ENCODE assay signal across 25 cellular contexts in genomic region chr11:79088967-79089366, GRCh38.
DNase-seq lines count a peak whose midpoint lies in the region; ATAC-seq, FAIRE-seq and TF ChIP-seq lines count a peak whose summit lies in the region.
"Had no signal": no experiment of that assay in that cellular context is flagged by ENCODE, and none has a peak within 500 bp of the region (broad histone marks: within the 10 kb centered on the region; RNA-seq: fewer than 3 reads in every experiment).

No MANE protein-coding gene starts in this region.

- no peak overlapping the region for H3K9ac ChIP-seq in HUES64 (ENCODE audit: low read depth, low read length)
- H3K9ac ChIP-seq: parathyroid adenoma had no signal

- no peak for TF ChIP-seq EP300 in A549 (IDR thresholded peaks at IDR 0.05)

- DNase-seq in A549 (ENCODE audit: low read depth in 1 of 2, low spot score in 1 of 2), result no peak
- peak; percentile 73 for DNase-seq in ecto neural progenitor cell (ENCODE audit: low spot score)
- DNase-seq in HUDEP-2 (lab: John Stamatoyannopoulos, UW; ENCODE audit: unreplicated experiment in 76 of 76), result no peak
- DNase-seq in T-helper 1 cell, result no peak
- DNase-seq in HK-2 (ENCODE audit: unreplicated experiment), result no peak
- DNase-seq: activated CD8-positive, alpha-beta T cell treated with anti-CD3 and anti-CD28 coated beads, Interleukin-2, amount 10 ng/mL, durations not matched to agents 7 days and 5 days; amygdala; GDM1; hypothalamus; natural killer cell; NCI-H1105; NCI-H187 treated with DMSO at 0.1 percent for 48 hours; right cardiac atrium; spleen; T-helper 17 cell; transverse colon had no signal

- peaks cover 6% of the 10 kb centered on the region; the same call in 1 of the 2 replicates for H3K27me3 ChIP-seq in HUES64 (ENCODE audit: insufficient read depth, low read length)
- H3K27me3 ChIP-seq: breast epithelium, gastroesophageal sphincter, SJSA1, spleen, transverse colon had no signal

- peaks cover 12% of the 10 kb centered on the region for H3K9me3 ChIP-seq in A549
- H3K9me3 ChIP-seq in HUES64 (ENCODE audit: insufficient read depth, low read depth, low read length), result no peaks in the 10 kb centered on the region
- H3K9me3 ChIP-seq in mesodermal cell (ENCODE audit: control insufficient read depth, low read length), result peaks cover 9% of the 10 kb centered on the region
- H3K9me3 ChIP-seq: SJSA1, transverse colon had no signal

- H3K27ac ChIP-seq in A549 (peak overlapping the region; percentile 89 to 93), HUES64 (ENCODE audit: low read depth, low read length) (peak overlapping the region; percentile 31; the same call in 1 of the 2 replicates), mesodermal cell (ENCODE audit: low read depth, low read length, severe bottlenecking) (peak overlapping the region; percentile 99)
- H3K27ac ChIP-seq: breast epithelium, gastroesophageal sphincter, parathyroid adenoma, SJSA1, spleen, transverse colon had no signal

- peak overlapping the region; percentile 85 for H3K4me2 ChIP-seq in A549

- TF ChIP-seq POLR2A in A549 (IDR thresholded peaks at IDR 0.05; ENCODE audit: low read length), result no peak

- FAIRE-seq in A549 (lab: Jason Lieb, UNC), result no peak
- FAIRE-seq: colon, islet of Langerhans had no signal

- no peak for TF ChIP-seq CTCF in A549 (IDR thresholded peaks at IDR 0.05)

- TF ChIP-seq RAD21 in A549 (conservative IDR thresholded peaks at IDR 0.05 in 1 of 2, IDR thresholded peaks at IDR 0.05 in 1 of 2), result no peak

- POLR2A ChIA-PET in A549 (lab: Yijun Ruan, JAX), result no interaction called here

- H3K36me3 ChIP-seq in HUES64 (ENCODE audit: insufficient read depth, low read length) (no peaks in the 10 kb centered on the region), mesodermal cell (ENCODE audit: control insufficient read depth, insufficient read depth, low read length) (peaks cover 5% of the 10 kb centered on the region)
- H3K36me3 ChIP-seq: breast epithelium, gastroesophageal sphincter, SJSA1, spleen, transverse colon had no signal

- peaks cover 49% of the 10 kb centered on the region for H3K4me1 ChIP-seq in A549
- peaks cover 36% of the 10 kb centered on the region for H3K4me1 ChIP-seq in HUES64 (ENCODE audit: insufficient read depth, low read length)
- H3K4me1 ChIP-seq in mesodermal cell (ENCODE audit: control insufficient read depth, insufficient read depth, low read length, poor library complexity, severe bottlenecking), result peaks cover 45% of the 10 kb centered on the region
- H3K4me1 ChIP-seq: breast epithelium, parathyroid adenoma had no signal

- no peak overlapping the region for H3K4me3 ChIP-seq in A549
- no peak overlapping the region for H3K4me3 ChIP-seq in HUES64 (ENCODE audit: low read length)
- H3K4me3 ChIP-seq in mesodermal cell (ENCODE audit: extremely low read depth, insufficient read depth, low read length, poor library complexity, severe bottlenecking), result no peak overlapping the region
- H3K4me3 ChIP-seq: breast epithelium, gastroesophageal sphincter, SJSA1, spleen, transverse colon had no signal

- CTCF ChIA-PET in A549 (lab: Yijun Ruan, JAX), result interaction anchor here (2.2 to 2.9 kb wide), 2 partner anchors 10 to 11 kb away, joined by 5 to 13 read pairs; no protein-coding TSS in a partner anchor

- ATAC-seq in A549 (no peak), HG02642 (IDR thresholded peaks at IDR 0.05; ENCODE audit: poor library complexity, unreplicated experiment) (no peak)
- ATAC-seq: activated CD8-positive, alpha-beta T cell treated with anti-CD3 and anti-CD28 coated beads, Interleukin-2, amount 10 ng/mL, durations not matched to agents 7 days and 5 days; gastroesophageal sphincter; natural killer cell; right cardiac atrium; T-helper 17 cell had no signal

- WGBS in A549 (ENCODE audit: missing lambda C conversion rate), result 91% methylated on average over 4 of the region's 4 CpGs
- 60% methylated on average over 4 of the region's 4 CpGs for WGBS in HUES64
- 67 to 80% methylated on average over 1 of the region's 4 CpGs for WGBS in mesodermal cell (ENCODE audit: insufficient coverage in 2 of 2), 2 experiments

TF ChIP-seq in A549, 52 proteins besides CTCF, POLR2A, EP300 and RAD21:
- no peak for TF ChIP-seq HOXA7 (CRISPR knock-in tag; IDR thresholded peaks at IDR 0.05)
- no peak for TF ChIP-seq CBX8 (IDR thresholded peaks at IDR 0.05)
- TF ChIP-seq MYC (IDR thresholded peaks at IDR 0.05; ENCODE audit: borderline replicate concordance, low read length), result no peak
- no peak for TF ChIP-seq KDM5A (IDR thresholded peaks at IDR 0.05)
- no peak for TF ChIP-seq USF2 (IDR thresholded peaks at IDR 0.05)
- no peak for TF ChIP-seq CBX2 (IDR thresholded peaks at IDR 0.05; ENCODE audit: borderline replicate concordance, low read depth)
- TF ChIP-seq CHD4 (IDR thresholded peaks at IDR 0.05; ENCODE audit: borderline replicate concordance), result no peak
- no peak for TF ChIP-seq HES2 (IDR thresholded peaks at IDR 0.05)
- TF ChIP-seq ATOH8 (CRISPR knock-in tag; IDR thresholded peaks at IDR 0.05; ENCODE audit: low read depth), result no peak
- no peak for TF ChIP-seq ZFP36 (IDR thresholded peaks at IDR 0.05; ENCODE audit: borderline replicate concordance, partially characterized antibody)
- no peak for TF ChIP-seq TP53 (CRISPR knock-in tag; IDR thresholded peaks at IDR 0.05)
- TF ChIP-seq NR3C1 (IDR thresholded peaks at IDR 0.05), result no peak
- TF ChIP-seq ZNF302 (CRISPR knock-in tag; IDR thresholded peaks at IDR 0.05), result no peak
- no peak for TF ChIP-seq MAX (IDR thresholded peaks at IDR 0.05)
- no peak for TF ChIP-seq RFX5 (IDR thresholded peaks at IDR 0.05)
- no peak for TF ChIP-seq BCL3 (IDR thresholded peaks at IDR 0.05)
- no peak for TF ChIP-seq PBX3 (IDR thresholded peaks at IDR 0.05)
- no peak for TF ChIP-seq ZC3H11A (IDR thresholded peaks at IDR 0.05)
- no peak for TF ChIP-seq POLR2AphosphoS2 (conservative IDR thresholded peaks at IDR 0.05; ENCODE audit: low read length)
TF ChIP-seq in A549: peak in this region for 0.

Comparison
In these comparisons a context has a peak if more than half of its experiments do, and no peak if none do; other contexts are left out.
1. H3K27ac ChIP-seq: peak in every context shown above with its lines; median percentile 99 in mesodermal cell; 91 in A549; 31 in HUES64.